In the genomic region with DNA sequence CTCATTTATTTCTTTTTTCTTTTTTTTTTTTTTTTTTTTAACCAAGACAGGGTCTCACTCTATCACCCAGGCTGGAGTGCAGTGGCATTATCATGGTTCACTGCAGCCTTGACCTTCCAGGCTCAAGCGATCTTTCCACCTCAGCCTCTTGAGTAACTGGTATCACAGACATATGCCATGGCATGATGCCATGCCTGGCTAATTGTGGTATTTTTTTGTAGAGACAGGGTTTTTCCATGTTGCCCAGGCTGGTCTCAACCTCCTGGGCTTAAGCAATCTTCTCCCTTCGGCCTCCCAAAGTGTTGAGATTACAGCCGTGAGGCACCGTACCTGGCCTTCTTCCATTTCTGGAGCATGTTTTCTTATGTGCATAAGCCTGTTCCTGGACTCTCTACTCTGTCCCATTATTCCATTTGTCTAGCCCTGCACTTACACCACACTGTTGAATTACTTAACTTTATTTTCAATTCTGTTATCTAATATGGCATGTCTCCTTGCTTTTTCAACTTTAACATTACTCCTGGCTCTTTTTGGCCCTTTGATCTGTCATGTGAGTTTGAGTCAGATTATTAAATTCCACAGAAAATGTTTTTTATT, we compare ENCODE assay signal across 27 cellular contexts. TPM values are rescaled to one million over a fixed set of nuclear protein-coding genes. Genes with fewer than 3 reads are reported as not detected.
"Had no signal": no experiment of that assay in that cellular context is flagged by ENCODE, and none has a peak within 500 bp of the region (broad histone marks: within the 10 kb centered on the region; RNA-seq: fewer than 3 reads in every experiment).

No MANE protein-coding gene starts in this region.

- ATAC-seq: activated CD4-positive, alpha-beta T cell treated with anti-CD3 and anti-CD28 coated beads for 36 hours; activated T-helper 17 cell treated with anti-CD3 and anti-CD28 coated beads, Interleukin-2, amount 50 U/mL, for 72 hours; left lung; naive thymus-derived CD8-positive, alpha-beta T cell; stimulated activated naive CD8-positive, alpha-beta T cell treated with anti-CD3 and anti-CD28 coated beads, Interleukin-15, Interleukin-2, amounts not matched to agents 100 U/mL and 50 U/mL, for 24 hours had no signal

- DNase-seq: activated B cell treated with CpG ODN at 0.5 μM for 24 hours; activated CD4-positive, alpha-beta T cell treated with anti-CD3 and anti-CD28 coated beads for 36 hours; activated CD4-positive, alpha-beta T cell treated with anti-CD3 and anti-CD28 coated beads, Interleukin-2, amount 50 U/mL, for 4 hours; activated CD8-positive, alpha-beta memory T cell treated with anti-CD3 and anti-CD28 coated beads for 24 hours; activated CD8-positive, alpha-beta memory T cell treated with anti-CD3 and anti-CD28 coated beads, Interleukin-2, amount 50 U/mL, for 4 hours; activated T-cell treated with anti-CD3 and anti-CD28 coated beads, Interleukin-2, amount 50 U/mL, for 24 hours; amniotic stem cell; colonic mucosa; dorsolateral prefrontal cortex; esophagus squamous epithelium; foreskin melanocyte; glutamatergic neuron; immature natural killer cell; left lung; naive thymus-derived CD8-positive, alpha-beta T cell; sigmoid colon; stimulated activated CD4-positive, alpha-beta T cell treated with anti-CD3 and anti-CD28 coated beads, Interleukin-4, amount 100 ng/mL, for 1 hour; stimulated activated naive CD8-positive, alpha-beta T cell treated with anti-CD3 and anti-CD28 coated beads, Interleukin-15, Interleukin-2, amounts not matched to agents 100 U/mL and 50 U/mL, for 24 hours; T1000; upper lobe of left lung had no signal

- H3K4me3 ChIP-seq: colonic mucosa, dorsolateral prefrontal cortex, esophagus squamous epithelium, hepatocyte, left lung, neural progenitor cell, sigmoid colon, upper lobe of left lung had no signal

RNA-seq across cellular contexts. Expression of a gene that starts 47.9 kb away (rescaled TPM):
- total RNA-seq: activated B cell treated with CpG ODN at 0.5 μM for 24 hours; activated CD4-positive, alpha-beta T cell treated with anti-CD3 and anti-CD28 coated beads for 36 hours; activated T-helper 17 cell treated with anti-CD3 and anti-CD28 coated beads, Interleukin-2, amount 50 U/mL, for 72 hours; bronchial epithelial cell; kidney epithelial cell; lung microvascular endothelial cell; renal cortical epithelial cell had no signal
